Comparison of ENCODE assay signal across 11 cellular contexts in genomic region chr18:48825101-48825745, GRCh38.
DNase-seq lines count a peak whose midpoint lies in the region; ATAC-seq and TF ChIP-seq lines count a peak whose summit lies in the region.
"Had no signal": no experiment of that assay in that cellular context is flagged by ENCODE, and none has a peak within 500 bp of the region (broad histone marks: within the 10 kb centered on the region; RNA-seq: fewer than 3 reads in every experiment).

No MANE protein-coding gene starts in this region.

- H3K4me1 Mint-ChIP-seq in osteocyte (ENCODE audit: unreplicated experiment): peaks cover 67% of the 10 kb centered on the region

- H3K27ac Mint-ChIP-seq in osteocyte (ENCODE audit: unreplicated experiment): peak overlapping the region; percentile 100
- H3K27ac Mint-ChIP-seq: CD14-positive monocyte had no signal

- no peaks in the 10 kb centered on the region for H3K27me3 Mint-ChIP-seq in osteocyte (ENCODE audit: unreplicated experiment)
- H3K27me3 Mint-ChIP-seq: effector memory CD8-positive, alpha-beta T cell had no signal

- H3K4me3 Mint-ChIP-seq in osteocyte (ENCODE audit: unreplicated experiment): peak overlapping the region; percentile 22
- H3K4me3 Mint-ChIP-seq: effector memory CD8-positive, alpha-beta T cell had no signal

- H3K9me3 Mint-ChIP-seq in osteocyte (ENCODE audit: unreplicated experiment): peaks cover 11% of the 10 kb centered on the region
- H3K9me3 Mint-ChIP-seq: effector memory CD8-positive, alpha-beta T cell had no signal

- peak; percentile 74 for DNase-seq in COLO829 (ENCODE audit: low spot score)
- DNase-seq in activated CD8-positive, alpha-beta memory T cell treated with anti-CD3 and anti-CD28 coated beads, Interleukin-2, amount 50 U/mL, for 4 hours: peak; percentile 3
- DNase-seq in fibroblast of villous mesenchyme (ENCODE audit: low read depth): peak; percentile 35
- peak; percentile 74 for DNase-seq in osteocyte (ENCODE audit: extremely low spot score, unreplicated experiment)
- DNase-seq in SHP77 treated with DMSO at 0.1 percent for 48 hours (lab: John Stamatoyannopoulos, UW): no peak
- no peak for DNase-seq in NCI-H2107 treated with DMSO at 0.1 percent for 48 hours (lab: John Stamatoyannopoulos, UW; ENCODE audit: unreplicated experiment)
- DNase-seq in stimulated activated CD4-positive, alpha-beta T cell treated with anti-CD3 and anti-CD28 coated beads, Interleukin-2, amount 100 ng/mL, for 48 hours: no peak
- DNase-seq: effector memory CD8-positive, alpha-beta T cell; NCI-H524 treated with DMSO at 0.1 percent for 48 hours had no signal

- no peak overlapping the region for H3K4me3 ChIP-seq in fibroblast of villous mesenchyme (ENCODE audit: low read depth, low read length)

- TF ChIP-seq CTCF in fibroblast of villous mesenchyme (IDR thresholded peaks at IDR 0.05; ENCODE audit: insufficient read depth, low read depth, low read length) (no peak), osteocyte (IDR thresholded peaks at IDR 0.05) (peak; percentile 19)

- ATAC-seq in GM18867 (IDR thresholded peaks at IDR 0.05; ENCODE audit: unreplicated experiment): no peak
- ATAC-seq: effector memory CD8-positive, alpha-beta T cell had no signal

- H3K36me3 Mint-ChIP-seq in osteocyte (ENCODE audit: unreplicated experiment): peaks cover 44% of the 10 kb centered on the region

Comparison
In these comparisons a context has a peak if more than half of its experiments do, and no peak if none do; other contexts are left out.
1. DNase-seq: peak in COLO829 (single experiment), activated CD8-positive, alpha-beta memory T cell treated with anti-CD3 and anti-CD28 coated beads, Interleukin-2, amount 50 U/mL, for 4 hours (single experiment), fibroblast of villous mesenchyme (single experiment) and osteocyte (single experiment); none in SHP77 treated with DMSO at 0.1 percent for 48 hours (single experiment), NCI-H2107 treated with DMSO at 0.1 percent for 48 hours (single experiment) and stimulated activated CD4-positive, alpha-beta T cell treated with anti-CD3 and anti-CD28 coated beads, Interleukin-2, amount 100 ng/mL, for 48 hours (0 of 2).